11 cellular contexts compared by ENCODE assay signal in genomic region chr3:31536417-31536991, GRCh38. TPM values are rescaled to one million over a fixed set of nuclear protein-coding genes. Genes with fewer than 3 reads are reported as not detected.
DNase-seq lines count a peak whose midpoint lies in the region; TF ChIP-seq lines count a peak whose summit lies in the region.
"Had no signal": no experiment of that assay in that cellular context is flagged by ENCODE, and none has a peak within 500 bp of the region (broad histone marks: within the 10 kb centered on the region; RNA-seq: fewer than 3 reads in every experiment).

No MANE protein-coding gene starts in this region.

- H3K9me3 Mint-ChIP-seq in brain (peaks cover 0 to 10% (median 4%) of the 10 kb centered on the region in 5 experiments), nephron progenitor cell (peaks cover 16% of the 10 kb centered on the region)

- H3K4me1 Mint-ChIP-seq in brain (peaks cover 65% of the 10 kb centered on the region), nephron progenitor cell (peaks cover 52% of the 10 kb centered on the region)

- H3K4me3 Mint-ChIP-seq in brain = peak overlapping the region in 4 of 5 experiments; percentile 70 to 99 (median 80)
- no peak overlapping the region for H3K4me3 Mint-ChIP-seq in nephron progenitor cell

- H3K27me3 ChIP-seq in DOHH2 (ENCODE audit: control insufficient read depth, low read length) (no peaks in the 10 kb centered on the region), sigmoid colon (no peaks in the 10 kb centered on the region)
- H3K27me3 ChIP-seq: esophagus muscularis mucosa, left lung had no signal

- no peak for TF ChIP-seq CTCF in DOHH2 (IDR thresholded peaks at IDR 0.05; ENCODE audit: low read depth, low read length, poor library complexity, severe bottlenecking)
- TF ChIP-seq CTCF in NB4 (IDR thresholded peaks at IDR 0.05; ENCODE audit: low read depth, low read length) = no peak
- no peak for TF ChIP-seq CTCF in brain (conservative IDR thresholded peaks at IDR 0.05)
- no peak for TF ChIP-seq CTCF in nephron progenitor cell (IDR thresholded peaks at IDR 0.05)
- no peak for TF ChIP-seq CTCF in sigmoid colon (IDR thresholded peaks at IDR 0.05)

- DNase-seq in NB4 (ENCODE audit: low read depth) (no peak), nephron progenitor cell (no peak), sigmoid colon (no peak), caudate nucleus (lab: John Stamatoyannopoulos, UW) (no peak), T-helper 9 cell (no peak), NCI-H187 treated with DMSO at 0.1 percent for 48 hours (lab: John Stamatoyannopoulos, UW) (no peak)
- DNase-seq: left lung; stimulated activated naive CD4-positive, alpha-beta T cell treated with Interleukin-2 at 50 U/mL for 16 hours had no signal

- TF ChIP-seq POLR2A in NB4 (IDR thresholded peaks at IDR 0.05; ENCODE audit: extremely low read depth, insufficient read length) = no peak
- no peak for TF ChIP-seq POLR2A in sigmoid colon (IDR thresholded peaks at IDR 0.05)

- H3K79me2 ChIP-seq in DOHH2 (ENCODE audit: control insufficient read depth, low read length) = peaks cover 88% of the 10 kb centered on the region

- H3F3A ChIP-seq in DOHH2 (ENCODE audit: control insufficient read depth, insufficient read depth) = no peaks in the 10 kb centered on the region

- H3K4me3 ChIP-seq in DOHH2 (ENCODE audit: low read length) = peak overlapping the region; percentile 38
- peak overlapping the region; percentile 91 for H3K4me3 ChIP-seq in NB4 (ENCODE audit: low read depth, low read length)
- H3K4me3 ChIP-seq in sigmoid colon = no peak overlapping the region
- H3K4me3 ChIP-seq: esophagus muscularis mucosa had no signal

- peaks cover 40% of the 10 kb centered on the region for H3K36me3 ChIP-seq in DOHH2 (ENCODE audit: control insufficient read depth, low read length)
- no peaks in the 10 kb centered on the region for H3K36me3 ChIP-seq in sigmoid colon
- H3K36me3 ChIP-seq: esophagus muscularis mucosa, left lung had no signal

- no peaks in the 10 kb centered on the region for H3K9me3 ChIP-seq in DOHH2 (ENCODE audit: control insufficient read depth, insufficient read depth, low read length)
- H3K9me3 ChIP-seq in sigmoid colon = no peaks in the 10 kb centered on the region
- H3K9me3 ChIP-seq: esophagus muscularis mucosa, left lung had no signal

- H3K27ac ChIP-seq in DOHH2 (ENCODE audit: low read depth, low read length) (no peak overlapping the region), sigmoid colon (no peak overlapping the region), caudate nucleus (ENCODE audit: low read depth, low read length) (no peak overlapping the region)
- H3K27ac ChIP-seq: esophagus muscularis mucosa, left lung had no signal

- intact Hi-C loops in sigmoid colon (cut with DNase I) = loop anchor here (10.0 kb wide), 1 partner anchor 608 kb away; no protein-coding TSS in a partner anchor

- no peak for TF ChIP-seq EP300 in sigmoid colon (IDR thresholded peaks at IDR 0.05)

- no peaks in the 10 kb centered on the region for H3K9me2 ChIP-seq in DOHH2 (replicated peaks; ENCODE audit: control insufficient read depth, low read length)

- H3K27me3 Mint-ChIP-seq in brain (peaks cover 14% of the 10 kb centered on the region), nephron progenitor cell (ENCODE audit: low read depth, poor library complexity) (no peaks in the 10 kb centered on the region)

- 3 to 12% methylated on average over 3 of the region's 3 CpGs for WGBS in sigmoid colon, 2 donors

- peak overlapping the region in 2 of 5 experiments; percentile 54 to 57 for H3K27ac Mint-ChIP-seq in brain
- H3K27ac Mint-ChIP-seq in nephron progenitor cell = peak overlapping the region; percentile 81

- H3K36me3 Mint-ChIP-seq in brain (peaks cover 43% of the 10 kb centered on the region), nephron progenitor cell (ENCODE audit: low read depth) (peaks cover 39% of the 10 kb centered on the region)

- H3K4me1 ChIP-seq in DOHH2 (ENCODE audit: control insufficient read depth, low read length) (peaks cover 42% of the 10 kb centered on the region), sigmoid colon (peaks cover 0 to 46% (median 44%) of the 10 kb centered on the region in 4 donors)

- peaks cover 21% of the 10 kb centered on the region for H4K20me1 ChIP-seq in DOHH2 (ENCODE audit: control insufficient read depth, insufficient read depth, low read depth, low read length)

- peak overlapping the region; percentile 84 for H3K4me2 ChIP-seq in DOHH2 (ENCODE audit: low read length)

RNA-seq across cellular contexts. Expression of gene STT3B, which starts 3.8 kb away (rescaled TPM):
- polyA plus RNA-seq in brain (ENCODE audit: insufficient read depth, low read depth, low replicate concordance) (24.3 TPM), sigmoid colon (10 to 100 TPM; 10.8 to 64.1 (median 16.2) TPM)
- total RNA-seq in sigmoid colon = 100 to 1,000 TPM in 1 of 4 donors, 10 to 100 TPM in 3; 58.9 to 107 (median 72.6) TPM

Comparison
In these comparisons a context has a peak if more than half of its experiments do, and no peak if none do; other contexts are left out.
1. H3K4me3 ChIP-seq: peak in DOHH2 (single experiment) and NB4 (single experiment); none in sigmoid colon (0 of 4).